Comparison of ENCODE assay signal across 9 cellular contexts in genomic region chr9:124260769-124261603, GRCh38. TPM values are rescaled to one million over a fixed set of nuclear protein-coding genes. Genes with fewer than 3 reads are reported as not detected.
A peak's percentile ranks its signal among the peaks of the same experiment; 100 is the strongest.
DNase-seq lines count a peak whose midpoint lies in the region; ATAC-seq, FAIRE-seq and TF ChIP-seq lines count a peak whose summit lies in the region.
"Had no signal": no experiment of that assay in that cellular context is flagged by ENCODE, and none has a peak within 500 bp of the region (broad histone marks: within the 10 kb centered on the region; RNA-seq: fewer than 3 reads in every experiment).

No MANE protein-coding gene starts in this region.

- DNase-seq in GDM1 (lab: John Stamatoyannopoulos, UW), result peak; percentile 74
- DNase-seq in PC-3, result peak; percentile 78
- DNase-seq in endothelial cell of umbilical vein (ENCODE audit: low read depth, low spot score), result peak; percentile 80
- no peak for DNase-seq in natural killer cell treated with Interleukin-12 subunit alpha and Interleukin-12 subunit beta and Interleukin-15 and Interleukin-18, amount 100 ng/mL, for 72 hours (ENCODE audit: low spot score)
- DNase-seq in frontal cortex (ENCODE audit: low spot score in 2 of 2), result no peak
- DNase-seq in stimulated activated CD4-positive, alpha-beta T cell treated with anti-CD3 and anti-CD28 coated beads, Interleukin-2, amount 100 ng/mL, for 48 hours, result no peak

- CTCF ChIA-PET in PC-3 (lab: Charles Lee) (no interaction called here), endothelial cell of umbilical vein (lab: Charles Lee) (interaction anchor here (0.7 to 2.7 kb wide), 2 partner anchors 62 to 134 kb away, joined by 3 to 18 read pairs; no protein-coding TSS in a partner anchor)

- no peaks in the 10 kb centered on the region for H3K9me3 Mint-ChIP-seq in natural killer cell treated with Interleukin-12 subunit alpha and Interleukin-12 subunit beta and Interleukin-15 and Interleukin-18, amount 100 ng/mL, for 72 hours

- H3K27me3 ChIP-seq in PC-3 (ENCODE audit: low read length) (no peaks in the 10 kb centered on the region), endothelial cell of umbilical vein (ENCODE audit: control insufficient read depth in 2 of 2, insufficient read depth in 2 of 2, low read length in 2 of 2) (no peaks in the 10 kb centered on the region)

- no peak overlapping the region for H2AFZ ChIP-seq in PC-3 (ENCODE audit: low read length)
- H2AFZ ChIP-seq in endothelial cell of umbilical vein (ENCODE audit: low read depth, low read length), result no peak overlapping the region

- no peak for TF ChIP-seq POLR2A in endothelial cell of umbilical vein (IDR thresholded peaks at IDR 0.05; ENCODE audit: low read depth, low read length)

- H4K20me1 ChIP-seq in PC-3 (ENCODE audit: low read length) (peaks cover 29% of the 10 kb centered on the region), endothelial cell of umbilical vein (replicated peaks; ENCODE audit: control insufficient read depth, extremely low read depth, insufficient read depth, low read length) (no peaks in the 10 kb centered on the region)

- ATAC-seq in PC-3 (peak; percentile 77), GM19035 (IDR thresholded peaks at IDR 0.05; ENCODE audit: unreplicated experiment) (no peak), GM18511 (IDR thresholded peaks at IDR 0.05; ENCODE audit: unreplicated experiment) (no peak)
- ATAC-seq in natural killer cell treated with Interleukin-12 subunit alpha and Interleukin-12 subunit beta and Interleukin-15 and Interleukin-18, amount 100 ng/mL, for 72 hours, result no peak

- H3K4me2 ChIP-seq in PC-3 (ENCODE audit: low read length), result peak overlapping the region; percentile 80
- H3K4me2 ChIP-seq in endothelial cell of umbilical vein (ENCODE audit: insufficient read depth, low read length), result peak overlapping the region; percentile 69

- no peaks in the 10 kb centered on the region for H3K9me2 ChIP-seq in PC-3 (replicated peaks; ENCODE audit: low read length)

- peak overlapping the region; percentile 37 to 67 for H3K27ac Mint-ChIP-seq in natural killer cell treated with Interleukin-12 subunit alpha and Interleukin-12 subunit beta and Interleukin-15 and Interleukin-18, amount 100 ng/mL, for 72 hours

- peaks cover 5% of the 10 kb centered on the region for H3F3A ChIP-seq in PC-3 (ENCODE audit: low read length, unreplicated experiment)

- H3K79me2 ChIP-seq in PC-3 (ENCODE audit: low read length) (peaks cover 81% of the 10 kb centered on the region), endothelial cell of umbilical vein (ENCODE audit: control insufficient read depth, insufficient read depth, low read length) (peaks cover 73% of the 10 kb centered on the region)

- H3K36me3 ChIP-seq in PC-3 (ENCODE audit: low read depth, low read length) (peaks cover 2% of the 10 kb centered on the region; the same call in 1 of the 2 replicates), endothelial cell of umbilical vein (ENCODE audit: control insufficient read depth in 2 of 2, extremely low read depth in 1 of 2, insufficient read depth in 2 of 2, low read length in 2 of 2) (no peaks in the 10 kb centered on the region)

- peak; percentile 89 for FAIRE-seq in endothelial cell of umbilical vein (lab: Jason Lieb, UNC)
- FAIRE-seq in frontal cortex (lab: Jason Lieb, UNC), result no peak
- FAIRE-seq: islet of Langerhans had no signal

- BruUV-seq in PC-3 (replicated peaks; lab: Mats Ljungman, UMichigan), result no TSS peak
- no TSS peak for BruUV-seq in endothelial cell of umbilical vein (replicated peaks; lab: Mats Ljungman, UMichigan)

- intact Hi-C loops in PC-3 (cut with micrococcal nuclease), result no loop called here
- intact Hi-C loops in endothelial cell of umbilical vein (cut with micrococcal nuclease), result loop anchor here (1.0 to 5.0 kb wide), 2 partner anchors 36 to 151 kb away; no protein-coding TSS in a partner anchor

- POLR2A ChIA-PET in PC-3 (lab: Charles Lee; ENCODE audit: unreplicated experiment) (no interaction called here), endothelial cell of umbilical vein (lab: Charles Lee) (no interaction called here)

- H3K9me1 ChIP-seq in endothelial cell of umbilical vein (replicated peaks; ENCODE audit: control insufficient read depth, extremely low read depth, insufficient read depth, low read length), result no peaks in the 10 kb centered on the region

- dilution Hi-C loops in endothelial cell of umbilical vein (cut with MboI; ENCODE audit: extremely low pct_ligation_motif_present, low sequenced_read_pairs), result no loop called here

- H3K36me3 Mint-ChIP-seq in natural killer cell treated with Interleukin-12 subunit alpha and Interleukin-12 subunit beta and Interleukin-15 and Interleukin-18, amount 100 ng/mL, for 72 hours, result no peaks in the 10 kb centered on the region

- H3K27ac ChIP-seq in PC-3 (ENCODE audit: low read length) (peak overlapping the region; percentile 63), endothelial cell of umbilical vein (ENCODE audit: insufficient read depth, low read depth, low read length) (peak overlapping the region; percentile 60)

- no peaks in the 10 kb centered on the region for H3K9me3 ChIP-seq in PC-3 (ENCODE audit: low read length)
- no peaks in the 10 kb centered on the region for H3K9me3 ChIP-seq in endothelial cell of umbilical vein (replicated peaks; ENCODE audit: control insufficient read depth, insufficient read depth, low read length)

- H3K27me3 Mint-ChIP-seq in natural killer cell treated with Interleukin-12 subunit alpha and Interleukin-12 subunit beta and Interleukin-15 and Interleukin-18, amount 100 ng/mL, for 72 hours, result no peaks in the 10 kb centered on the region

- peak overlapping the region; percentile 54 for H3K4me3 ChIP-seq in PC-3 (ENCODE audit: low read length)
- H3K4me3 ChIP-seq in endothelial cell of umbilical vein (replicated peaks in 1 of 3; ENCODE audit: insufficient read depth in 1 of 3, low read depth in 1 of 3, low read length in 3 of 3), result peak overlapping the region in 1 of 3 experiments; percentile 0

- H3K4me3 Mint-ChIP-seq in natural killer cell treated with Interleukin-12 subunit alpha and Interleukin-12 subunit beta and Interleukin-15 and Interleukin-18, amount 100 ng/mL, for 72 hours, result peak overlapping the region; percentile 34

- H3K9ac ChIP-seq in PC-3 (ENCODE audit: low read length) (no peak overlapping the region), endothelial cell of umbilical vein (replicated peaks; ENCODE audit: extremely low read depth, insufficient read depth, low read length) (peak overlapping the region; percentile 32)

- no peak for TF ChIP-seq CTCF in PC-3 (conservative IDR thresholded peaks at IDR 0.05; ENCODE audit: low read depth, low read length)
- no peak for TF ChIP-seq CTCF in endothelial cell of umbilical vein (IDR thresholded peaks at IDR 0.05; ENCODE audit: extremely low read depth in 1 of 2, insufficient read depth in 1 of 2, low read depth in 1 of 2, low read length in 2 of 2)

- H3K4me1 ChIP-seq in PC-3 (ENCODE audit: insufficient read depth, low read length) (peaks cover 37% of the 10 kb centered on the region), endothelial cell of umbilical vein (ENCODE audit: control insufficient read depth, extremely low read depth, insufficient read depth, low read length) (peaks cover 57% of the 10 kb centered on the region)

- H3K4me1 Mint-ChIP-seq in natural killer cell treated with Interleukin-12 subunit alpha and Interleukin-12 subunit beta and Interleukin-15 and Interleukin-18, amount 100 ng/mL, for 72 hours (ENCODE audit: low read depth in 2 of 2), result peaks cover 56 to 58% of the 10 kb centered on the region in 2 donors

TF ChIP-seq in endothelial cell of umbilical vein, 7 proteins besides CTCF, POLR2A, EP300 and RAD21:
- peak; percentile 85 for TF ChIP-seq FOS (IDR thresholded peaks at IDR 0.05; ENCODE audit: borderline replicate concordance, insufficient read depth, low read length)
- no peak for TF ChIP-seq MAX (IDR thresholded peaks at IDR 0.05; ENCODE audit: insufficient read depth, insufficient read length)
- TF ChIP-seq EZH2 (IDR thresholded peaks at IDR 0.05; ENCODE audit: borderline replicate concordance, low read depth, low read length, severe bottlenecking), result no peak
- TF ChIP-seq MYC (IDR thresholded peaks at IDR 0.05; ENCODE audit: low read depth, low read length), result no peak
- peak; percentile 40 for TF ChIP-seq JUN (IDR thresholded peaks at IDR 0.05; ENCODE audit: borderline replicate concordance, insufficient read depth, insufficient read length, low read depth)
- peak; percentile 42 for TF ChIP-seq POLR2AphosphoS5 (IDR thresholded peaks at IDR 0.05; ENCODE audit: insufficient read depth, low read depth, low read length)
- no peak for TF ChIP-seq GATA2 (IDR thresholded peaks at IDR 0.05; ENCODE audit: insufficient read depth, insufficient read length, low read depth, low read length)

RNA-seq across cellular contexts. Expression of gene NEK6, which starts 3.2 kb away (rescaled TPM):
- total RNA-seq in PC-3 (2014; rRNA removed) (21.1 and 22.1 TPM in 2 replicates), endothelial cell of umbilical vein (65.9 and 67.1 TPM in 2 replicates), frontal cortex (11.0 TPM)
- polyA plus RNA-seq in endothelial cell of umbilical vein, result 64.3 and 96.1 TPM in 2 replicates
- polyA plus RNA-seq in endothelial cell of umbilical vein (2011; cell fraction: cytosol; rRNA removed), result 77.1 and 88.2 TPM in 2 replicates
- polyA plus RNA-seq in endothelial cell of umbilical vein (2011; cell fraction: nucleus; rRNA removed), result 79.5 and 84.6 TPM in 2 replicates
- polyA plus RNA-seq in endothelial cell of umbilical vein (2012), result 62.6 and 78.9 TPM in 2 replicates
- 111 and 153 TPM in 2 replicates for polyA minus RNA-seq in endothelial cell of umbilical vein
- polyA minus RNA-seq in endothelial cell of umbilical vein (2011; cell fraction: cytosol; rRNA and poly(A)+ RNA removed), result 5.1 TPM
- polyA minus RNA-seq in endothelial cell of umbilical vein (2011; cell fraction: nucleus; rRNA and poly(A)+ RNA removed), result 48.7 and 63.7 TPM in 2 replicates
- total RNA-seq in natural killer cell treated with Interleukin-12 subunit alpha and Interleukin-12 subunit beta and Interleukin-15 and Interleukin-18, amount 100 ng/mL, for 72 hours, result 10 to 100 TPM; 11.4 to 38.7 TPM

Comparison
In these comparisons a context has a peak if more than half of its experiments do, and no peak if none do; other contexts are left out.
1. DNase-seq: peak in GDM1 (single experiment), PC-3 (single experiment) and endothelial cell of umbilical vein (single experiment); none in natural killer cell treated with Interleukin-12 subunit alpha and Interleukin-12 subunit beta and Interleukin-15 and Interleukin-18, amount 100 ng/mL, for 72 hours (single experiment), frontal cortex (0 of 2) and stimulated activated CD4-positive, alpha-beta T cell treated with anti-CD3 and anti-CD28 coated beads, Interleukin-2, amount 100 ng/mL, for 48 hours (0 of 2).